ENCODE assay signal across 8 cellular contexts in genomic region chr12:128914908-128915563, GRCh38.
DNase-seq lines count a peak whose midpoint lies in the region; ATAC-seq, FAIRE-seq and TF ChIP-seq lines count a peak whose summit lies in the region.

No MANE protein-coding gene starts in this region.

- TF ChIP-seq CTCF in D721Med (IDR thresholded peaks at IDR 0.05; ENCODE audit: insufficient read depth, missing control alignments) = no peak

- DNase-seq in activated gamma-delta T cell treated with Interleukin-2 at 50 U/mL for 16 hours (peak; percentile 12), activated gamma-delta T cell (lab: John Stamatoyannopoulos, UW) (no peak), NCI-H446 (lab: John Stamatoyannopoulos, UW) (no peak), NCI-H1092 treated with DMSO at 0.1 percent for 48 hours (lab: John Stamatoyannopoulos, UW) (no peak), D721Med (ENCODE audit: insufficient read length, low spot score) (no peak)

- H3K27me3 Mint-ChIP-seq in T-helper 1 cell treated with Interleukin-12 subunit alpha and Interleukin-12 subunit beta and Interleukin-4 antibody, amounts not matched to agents 30 μg/mL and 1 μg/mL, for 36 hours (ENCODE audit: low read depth) = peaks cover 3% of the 10 kb centered on the region
- no peaks in the 10 kb centered on the region for H3K27me3 Mint-ChIP-seq in stimulated activated naive CD8-positive, alpha-beta T cell treated with anti-CD3 and anti-CD28 coated beads, Interleukin-15, Interleukin-2, amounts not matched to agents 100 ng/mL and 50 ng/mL, for 24 hours

- H3K27ac Mint-ChIP-seq in T-helper 1 cell treated with Interleukin-12 subunit alpha and Interleukin-12 subunit beta and Interleukin-4 antibody, amounts not matched to agents 30 μg/mL and 1 μg/mL, for 36 hours = no peak overlapping the region
- peak overlapping the region; percentile 88 for H3K27ac Mint-ChIP-seq in stimulated activated naive CD8-positive, alpha-beta T cell treated with anti-CD3 and anti-CD28 coated beads, Interleukin-15, Interleukin-2, amounts not matched to agents 100 ng/mL and 50 ng/mL, for 24 hours

- peak overlapping the region; percentile 26 for H3K4me3 Mint-ChIP-seq in T-helper 1 cell treated with Interleukin-12 subunit alpha and Interleukin-12 subunit beta and Interleukin-4 antibody, amounts not matched to agents 30 μg/mL and 1 μg/mL, for 36 hours
- H3K4me3 Mint-ChIP-seq in stimulated activated naive CD8-positive, alpha-beta T cell treated with anti-CD3 and anti-CD28 coated beads, Interleukin-15, Interleukin-2, amounts not matched to agents 100 ng/mL and 50 ng/mL, for 24 hours = peak overlapping the region; percentile 53

- no peaks in the 10 kb centered on the region for H3K36me3 Mint-ChIP-seq in T-helper 1 cell treated with Interleukin-12 subunit alpha and Interleukin-12 subunit beta and Interleukin-4 antibody, amounts not matched to agents 30 μg/mL and 1 μg/mL, for 36 hours (ENCODE audit: low read depth)
- H3K36me3 Mint-ChIP-seq in stimulated activated naive CD8-positive, alpha-beta T cell treated with anti-CD3 and anti-CD28 coated beads, Interleukin-15, Interleukin-2, amounts not matched to agents 100 ng/mL and 50 ng/mL, for 24 hours (ENCODE audit: low read depth) = no peaks in the 10 kb centered on the region

- no peaks in the 10 kb centered on the region for H3K9me3 Mint-ChIP-seq in T-helper 1 cell treated with Interleukin-12 subunit alpha and Interleukin-12 subunit beta and Interleukin-4 antibody, amounts not matched to agents 30 μg/mL and 1 μg/mL, for 36 hours
- H3K9me3 Mint-ChIP-seq in stimulated activated naive CD8-positive, alpha-beta T cell treated with anti-CD3 and anti-CD28 coated beads, Interleukin-15, Interleukin-2, amounts not matched to agents 100 ng/mL and 50 ng/mL, for 24 hours = no peaks in the 10 kb centered on the region

- ATAC-seq in HG03039 (IDR thresholded peaks at IDR 0.05; ENCODE audit: unreplicated experiment) = peak; percentile 87

- H3K4me1 Mint-ChIP-seq in T-helper 1 cell treated with Interleukin-12 subunit alpha and Interleukin-12 subunit beta and Interleukin-4 antibody, amounts not matched to agents 30 μg/mL and 1 μg/mL, for 36 hours (ENCODE audit: low read depth) = peaks cover 10% of the 10 kb centered on the region
- H3K4me1 Mint-ChIP-seq in stimulated activated naive CD8-positive, alpha-beta T cell treated with anti-CD3 and anti-CD28 coated beads, Interleukin-15, Interleukin-2, amounts not matched to agents 100 ng/mL and 50 ng/mL, for 24 hours (ENCODE audit: low read depth) = peaks cover 60% of the 10 kb centered on the region

- no peak for FAIRE-seq in D721Med (lab: Jason Lieb, UNC)
